ENCODE assay signal across 16 cellular contexts in genomic region chr3:67048716-67049076, GRCh38. TPM values are rescaled to one million over a fixed set of nuclear protein-coding genes. Genes with fewer than 3 reads are reported as not detected.
DNase-seq lines count a peak whose midpoint lies in the region; ATAC-seq, FAIRE-seq and TF ChIP-seq lines count a peak whose summit lies in the region.
"Had no signal": no experiment of that assay in that cellular context is flagged by ENCODE, and none has a peak within 500 bp of the region (broad histone marks: within the 10 kb centered on the region; RNA-seq: fewer than 3 reads in every experiment).

No MANE protein-coding gene starts in this region.

- no peaks in the 10 kb centered on the region for H3K4me1 ChIP-seq in right atrium auricular region
- H3K4me1 ChIP-seq: A549 had no signal

- DNase-seq in NCI-H2029 (lab: John Stamatoyannopoulos, UW) (peak; percentile 0), NCI-H2029 treated with DMSO at 0.1 percent for 48 hours (lab: John Stamatoyannopoulos, UW) (no peak), right atrium auricular region (ENCODE audit: low spot score) (no peak), urothelium cell line (ENCODE audit: low spot score) (no peak), RPMI8226 (no peak)
- no peak for DNase-seq in activated CD4-positive, CD25-positive, alpha-beta regulatory T cell (lab: John Stamatoyannopoulos, UW)
- DNase-seq: activated T-cell treated with anti-CD3 and anti-CD28 coated beads, Interleukin-2, amount 50 U/mL, for 72 hours; central memory CD4-positive, alpha-beta T cell; DMS79 treated with DMSO at 0.1 percent for 48 hours; PC-9 had no signal

- H3K27me3 ChIP-seq in right atrium auricular region: no peaks in the 10 kb centered on the region

- no peak overlapping the region for H3K4me3 ChIP-seq in right atrium auricular region
- H3K4me3 ChIP-seq: A549, PC-9, thoracic aorta had no signal

- H3K27ac ChIP-seq in right atrium auricular region: no peak overlapping the region
- H3K27ac ChIP-seq: A549, PC-9, thoracic aorta had no signal

- peak; percentile 54 for ATAC-seq in HG02623 (IDR thresholded peaks at IDR 0.05; ENCODE audit: unreplicated experiment)
- peak; percentile 67 for ATAC-seq in HG03432 (IDR thresholded peaks at IDR 0.05; ENCODE audit: unreplicated experiment)
- ATAC-seq: A549; activated T-cell treated with anti-CD3 and anti-CD28 coated beads, Interleukin-2, amount 50 U/mL, for 72 hours had no signal

- FAIRE-seq in urothelium cell line (lab: Jason Lieb, UNC): no peak
- FAIRE-seq: A549, H54, TTC549 had no signal

- no peaks in the 10 kb centered on the region for H3K36me3 ChIP-seq in right atrium auricular region
- H3K36me3 ChIP-seq: thoracic aorta had no signal

- no peaks in the 10 kb centered on the region for H3K9me3 ChIP-seq in right atrium auricular region
- H3K9me3 ChIP-seq: A549, thoracic aorta had no signal

- TF ChIP-seq CTCF in right atrium auricular region (IDR thresholded peaks at IDR 0.05): no peak

RNA-seq across cellular contexts. Expression of gene KBTBD8, which starts 50.6 kb away (rescaled TPM):
- 1 to 10 TPM; 4.4 to 6.9 TPM for total RNA-seq in right atrium auricular region
- total RNA-seq: PC-9 had no signal
